In the genomic region with DNA sequence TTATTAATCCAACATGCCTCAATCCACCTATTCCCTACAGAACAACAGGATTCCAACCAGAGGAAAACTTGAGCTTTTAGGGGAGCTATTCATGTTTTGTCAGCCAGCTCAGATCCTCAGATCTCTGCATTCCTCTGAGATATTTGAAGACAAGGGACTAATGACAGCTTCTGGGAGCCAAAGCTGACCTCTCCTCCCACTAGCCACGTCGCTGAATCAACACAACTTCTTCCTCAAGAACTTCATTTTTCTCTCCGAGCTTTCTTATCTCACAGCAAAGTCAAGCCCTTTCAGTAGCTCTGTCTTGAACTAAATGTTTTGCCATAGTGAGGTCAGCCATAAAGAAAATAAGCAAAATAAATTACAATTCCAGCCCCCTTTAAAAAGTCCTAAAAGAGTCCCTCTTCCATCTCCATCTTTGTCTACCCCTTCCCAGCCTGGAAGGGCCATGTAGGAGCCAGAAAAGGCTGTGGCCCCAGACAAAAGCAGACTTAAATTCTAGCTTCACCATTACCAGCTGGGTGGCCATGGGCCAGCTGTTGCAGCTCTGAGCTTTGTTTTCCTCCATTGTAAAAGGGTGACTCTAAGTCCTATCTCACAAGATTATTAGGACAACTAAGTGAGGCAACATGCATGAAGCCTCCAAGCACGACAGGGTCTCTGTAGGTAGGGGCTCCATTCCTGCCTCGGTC, we compare ENCODE assay signal across 21 cellular contexts.
DNase-seq lines count a peak whose midpoint lies in the region; ATAC-seq, FAIRE-seq and TF ChIP-seq lines count a peak whose summit lies in the region.
"Had no signal": no experiment of that assay in that cellular context is flagged by ENCODE, and none has a peak within 500 bp of the region (broad histone marks: within the 10 kb centered on the region; RNA-seq: fewer than 3 reads in every experiment).

No MANE protein-coding gene starts in this region.

- peak overlapping the region in 8 of 12 donors; percentile 2 to 71 (median 32) for H3K27ac ChIP-seq in heart left ventricle
- peak overlapping the region; percentile 19 for H3K27ac ChIP-seq in mesodermal cell (ENCODE audit: low read depth, low read length, severe bottlenecking)
- peak overlapping the region in 2 of 5 donors; percentile 9 to 38 for H3K27ac ChIP-seq in stomach
- H3K27ac ChIP-seq in small intestine (ENCODE audit: low read depth in 1 of 2, low read length in 1 of 2): no peak overlapping the region
- H3K27ac ChIP-seq: BLaER1 had no signal

- TF ChIP-seq POLR2A in heart left ventricle (IDR thresholded peaks at IDR 0.05) (no peak), stomach (IDR thresholded peaks at IDR 0.05) (no peak)

- H3K4me3 ChIP-seq in Caco-2 (ENCODE audit: low read depth, low read length): no peak overlapping the region
- H3K4me3 ChIP-seq in heart left ventricle: no peak overlapping the region
- H3K4me3 ChIP-seq in mesodermal cell (ENCODE audit: extremely low read depth, insufficient read depth, low read length, poor library complexity, severe bottlenecking): no peak overlapping the region
- H3K4me3 ChIP-seq in stomach: no peak overlapping the region
- no peak overlapping the region for H3K4me3 ChIP-seq in small intestine (ENCODE audit: low read depth in 1 of 2, low read length in 2 of 2)
- H3K4me3 ChIP-seq: BLaER1, K562 had no signal

- H3K9me3 ChIP-seq in Caco-2 (no peaks in the 10 kb centered on the region), heart left ventricle (no peaks in the 10 kb centered on the region), mesodermal cell (ENCODE audit: control insufficient read depth, low read length) (no peaks in the 10 kb centered on the region), stomach (no peaks in the 10 kb centered on the region), small intestine (ENCODE audit: control insufficient read depth, low read depth) (no peaks in the 10 kb centered on the region)
- H3K9me3 ChIP-seq: BLaER1 had no signal

- H3K4me3 Mint-ChIP-seq in Caco-2 (ENCODE audit: unreplicated experiment) (no peak overlapping the region), progenitor cell of endocrine pancreas (ENCODE audit: low read depth) (no peak overlapping the region)
- H3K4me3 Mint-ChIP-seq: CD8-positive, alpha-beta memory T cell; HFFc6 had no signal

- H3K27me3 Mint-ChIP-seq in Caco-2 (ENCODE audit: insufficient read depth, unreplicated experiment) (no peaks in the 10 kb centered on the region), progenitor cell of endocrine pancreas (no peaks in the 10 kb centered on the region)

- TF ChIP-seq CTCF in Caco-2 (IDR thresholded peaks at IDR 0.05; ENCODE audit: insufficient read depth in 1 of 2, low read depth in 1 of 2, low read length in 1 of 2, severe bottlenecking in 1 of 2, unreplicated experiment in 1 of 2): no peak
- TF ChIP-seq CTCF in heart left ventricle (IDR thresholded peaks at IDR 0.05): no peak
- no peak for TF ChIP-seq CTCF in progenitor cell of endocrine pancreas (IDR thresholded peaks at IDR 0.05; ENCODE audit: unreplicated experiment)
- no peak for TF ChIP-seq CTCF in stomach (IDR thresholded peaks at IDR 0.05)

- BruUV-seq in Caco-2 (replicated peaks; lab: Mats Ljungman, UMichigan): no TSS peak

- ATAC-seq in heart left ventricle: no peak
- ATAC-seq: K562, PC-3 had no signal

- POLR2A ChIA-PET in Caco-2 (lab: Charles Lee): no interaction called here

- H3K4me1 Mint-ChIP-seq in Caco-2 (ENCODE audit: low read depth, unreplicated experiment) (peaks cover 8% of the 10 kb centered on the region), progenitor cell of endocrine pancreas (ENCODE audit: low read depth) (peaks cover 10% of the 10 kb centered on the region)

- H3K36me3 Mint-ChIP-seq in Caco-2 (ENCODE audit: insufficient read depth, unreplicated experiment) (no peaks in the 10 kb centered on the region), progenitor cell of endocrine pancreas (ENCODE audit: insufficient read depth) (no peaks in the 10 kb centered on the region)
- H3K36me3 Mint-ChIP-seq: CD8-positive, alpha-beta memory T cell had no signal

- WGBS in heart left ventricle, 4 donors: 65 to 74% (median 67%) methylated on average over 5 of the region's 5 CpGs
- WGBS in mesodermal cell (ENCODE audit: insufficient coverage in 2 of 2), 2 experiments: 93 to 94% methylated on average over 3 of the region's 5 CpGs
- WGBS in stomach, 5 donors: 44 to 63% (median 48%) methylated on average over 5 of the region's 5 CpGs
- 69 to 76% (median 76%) methylated on average over 5 of the region's 5 CpGs for WGBS in small intestine, 3 donors

- no peaks in the 10 kb centered on the region for H3K9me3 Mint-ChIP-seq in Caco-2 (ENCODE audit: unreplicated experiment)
- no peaks in the 10 kb centered on the region for H3K9me3 Mint-ChIP-seq in progenitor cell of endocrine pancreas (ENCODE audit: low read depth)
- H3K9me3 Mint-ChIP-seq: HFFc6 had no signal

- CTCF ChIA-PET in Caco-2 (lab: Charles Lee): interaction anchor here (1.0 kb wide), 1 partner anchor 80 kb away, joined by 9 read pairs; no protein-coding TSS in a partner anchor

- H3K27me3 ChIP-seq in Caco-2 (replicated peaks; ENCODE audit: control insufficient read depth, insufficient read depth, low read length): no peaks in the 10 kb centered on the region
- H3K27me3 ChIP-seq in heart left ventricle: no peaks in the 10 kb centered on the region
- H3K27me3 ChIP-seq in stomach: no peaks in the 10 kb centered on the region
- peaks cover 0 to 2% of the 10 kb centered on the region in 2 donors for H3K27me3 ChIP-seq in small intestine (ENCODE audit: control insufficient read depth in 2 of 2, insufficient read depth in 2 of 2, low read length in 2 of 2)
- H3K27me3 ChIP-seq: BLaER1 had no signal

- TF ChIP-seq EP300 in stomach (IDR thresholded peaks at IDR 0.05): no peak

- FAIRE-seq in small intestine (lab: Jason Lieb, UNC): no peak
- FAIRE-seq: A204.1, K562 had no signal

- H3K36me3 ChIP-seq in Caco-2 (ENCODE audit: control insufficient read depth, insufficient read depth, low read length) (no peaks in the 10 kb centered on the region), heart left ventricle (no peaks in the 10 kb centered on the region), mesodermal cell (ENCODE audit: control insufficient read depth, insufficient read depth, low read length) (no peaks in the 10 kb centered on the region), stomach (no peaks in the 10 kb centered on the region), small intestine (ENCODE audit: control insufficient read depth in 2 of 2, insufficient read depth in 2 of 2, low read length in 2 of 2) (no peaks in the 10 kb centered on the region)
- H3K36me3 ChIP-seq: BLaER1 had no signal

- peak overlapping the region; percentile 42 for H3K27ac Mint-ChIP-seq in Caco-2 (ENCODE audit: unreplicated experiment)
- peak overlapping the region; percentile 30 for H3K27ac Mint-ChIP-seq in progenitor cell of endocrine pancreas
- H3K27ac Mint-ChIP-seq: CD8-positive, alpha-beta memory T cell; HFFc6 had no signal

- DNase-seq in Caco-2: no peak
- DNase-seq in heart left ventricle: no peak
- no peak for DNase-seq in progenitor cell of endocrine pancreas (ENCODE audit: low spot score, unreplicated experiment)
- DNase-seq in stomach: no peak
- DNase-seq in small intestine: no peak
- no peak for DNase-seq in germinal center (ENCODE audit: low spot score)
- DNase-seq in NCI-H1694 treated with DMSO at 0.1 percent for 48 hours (lab: John Stamatoyannopoulos, UW): no peak
- DNase-seq: CD8-positive, alpha-beta memory T cell; DMS79; H7; HFFc6; NCI-H1105 treated with DMSO at 0.1 percent for 48 hours; NCI-H187 treated with DMSO at 0.1 percent for 48 hours; NCI-H345; NCI-H524 treated with DMSO at 0.1 percent for 48 hours; PC-3; RPMI8226 had no signal

- H3K4me1 ChIP-seq in Caco-2: 0 out of 2 replicates have a peak, but pooled peaks cover 6% of the 10 kb centered on the region
- peaks cover 0 to 23% (median 12%) of the 10 kb centered on the region in 12 donors for H3K4me1 ChIP-seq in heart left ventricle
- no peaks in the 10 kb centered on the region for H3K4me1 ChIP-seq in mesodermal cell (ENCODE audit: control insufficient read depth, insufficient read depth, low read length, poor library complexity, severe bottlenecking)
- peaks cover 0 to 17% (median 12%) of the 10 kb centered on the region in 4 donors for H3K4me1 ChIP-seq in stomach
- peaks cover 0 to 2% of the 10 kb centered on the region in 2 donors for H3K4me1 ChIP-seq in small intestine (ENCODE audit: control insufficient read depth in 2 of 2, insufficient read depth in 1 of 2, low read depth in 1 of 2, low read length in 1 of 2)

- intact Hi-C loops in Caco-2 (cut with micrococcal nuclease; ENCODE audit: unreplicated experiment): no loop called here
- intact Hi-C loops in heart left ventricle (cut with DNase I): loop anchor here in 3 of 10 donors (5.0 to 10.0 kb wide), 3 partner anchors 75 to 428 kb away; no protein-coding TSS in a partner anchor
- intact Hi-C loops in stomach (cut with DNase I; ENCODE audit: low total_unique reads): loop anchor here (10.0 kb wide), 1 partner anchor 78 kb away; no protein-coding TSS in a partner anchor

Comparison
In these comparisons a context has a peak if more than half of its experiments do, and no peak if none do; other contexts are left out.
1. H3K27ac ChIP-seq: peak in heart left ventricle (8 of 12) and mesodermal cell (single experiment); none in small intestine (0 of 2).